In genomic region chr4:3659131-3659530, GRCh38 we compare ENCODE assay signal across 18 cellular contexts.
DNase-seq lines count a peak whose midpoint lies in the region; ATAC-seq and TF ChIP-seq lines count a peak whose summit lies in the region.
"Had no signal": no experiment of that assay in that cellular context is flagged by ENCODE, and none has a peak within 500 bp of the region (broad histone marks: within the 10 kb centered on the region; RNA-seq: fewer than 3 reads in every experiment).

No MANE protein-coding gene starts in this region.

- H3K4me2 ChIP-seq in BLaER1 treated with 17β-estradiol and CSF1 and Interleukin-3, amounts not matched to agents 10 nM and 100 nM, result peak overlapping the region in 7 of 11 experiments; percentile 70 to 95 (median 81); a peak in 12 of 22 replicates
- no peak overlapping the region for H3K4me2 ChIP-seq in OCI-LY7 (ENCODE audit: low read length)
- H3K4me2 ChIP-seq: A549, PC-9 had no signal

- peaks cover 3% of the 10 kb centered on the region for H3K9me3 Mint-ChIP-seq in endothelial cell (ENCODE audit: unreplicated experiment)

- no peaks in the 10 kb centered on the region for H3K27me3 ChIP-seq in A673 (replicated peaks; ENCODE audit: insufficient read depth, low read depth, low read length, poor library complexity)
- H3K27me3 ChIP-seq in BLaER1 treated with 17β-estradiol and CSF1 and Interleukin-3, amounts not matched to agents 10 nM and 100 nM, result peaks cover 13 to 63% (median 40%) of the 10 kb centered on the region in 11 experiments; a peak in 21 of 22 replicates
- H3K27me3 ChIP-seq in thoracic aorta (replicated peaks; ENCODE audit: insufficient read depth), result no peaks in the 10 kb centered on the region
- H3K27me3 ChIP-seq: MG63 had no signal

- BruUV-seq in A673 (replicated peaks; lab: Mats Ljungman, UMichigan) (no TSS peak), OCI-LY7 (replicated peaks; lab: Mats Ljungman, UMichigan) (no TSS peak)

- H3K27ac ChIP-seq in A673 (ENCODE audit: low read depth, low read length, poor library complexity, severe bottlenecking), result peak overlapping the region; percentile 70
- H3K27ac ChIP-seq in BLaER1 treated with 17β-estradiol and CSF1 and Interleukin-3, amounts not matched to agents 10 nM and 100 nM, result no peak overlapping the region
- peak overlapping the region; percentile 90 for H3K27ac ChIP-seq in OCI-LY7 (ENCODE audit: low read depth, low read length, poor library complexity, severe bottlenecking)
- peak overlapping the region; percentile 95 to 98 for H3K27ac ChIP-seq in thoracic aorta
- H3K27ac ChIP-seq: A549, PC-9 had no signal

- H3K4me1 ChIP-seq in A673 (ENCODE audit: insufficient read depth, low read length, poor library complexity, severe bottlenecking) (peaks cover 49% of the 10 kb centered on the region), OCI-LY7 (ENCODE audit: insufficient read depth, low read length, poor library complexity, severe bottlenecking) (peaks cover 86% of the 10 kb centered on the region), thoracic aorta (ENCODE audit: control insufficient read depth in 1 of 2, low read depth in 2 of 2) (peaks cover 10 to 47% of the 10 kb centered on the region in 2 donors)
- peaks cover 6 to 97% (median 88%) of the 10 kb centered on the region in 10 experiments; a peak in 18 of 20 replicates for H3K4me1 ChIP-seq in BLaER1 treated with 17β-estradiol and CSF1 and Interleukin-3, amounts not matched to agents 10 nM and 100 nM
- H3K4me1 ChIP-seq: A549 had no signal

- DNase-seq in A673 (ENCODE audit: low spot score), result no peak
- DNase-seq in OCI-LY7 (ENCODE audit: low spot score), result no peak
- no peak for DNase-seq in thoracic aorta (ENCODE audit: low spot score)
- no peak for DNase-seq in C1 segment of cervical spinal cord (lab: John Stamatoyannopoulos, UW)
- DNase-seq in cortex of kidney (lab: John Stamatoyannopoulos, UW), result no peak
- DNase-seq in endothelial cell (ENCODE audit: low spot score), result no peak
- DNase-seq: Calu3; H7; KG1; NCI-H1417 treated with DMSO at 0.1 percent for 48 hours; NCI-H2227 treated with DMSO at 0.1 percent for 48 hours; NCI-H510A treated with DMSO at 0.1 percent for 48 hours; NK-92 treated with Interleukin-12 subunit alpha and Interleukin-12 subunit beta, amount 100 ng/mL, for 24 hours; PC-9; Right ventricle myocardium superior had no signal

- ATAC-seq in thoracic aorta (ENCODE audit: insufficient number of reproducible peaks, low FRiP score, low read depth), result no peak
- ATAC-seq: A549 had no signal

- H3K36me3 Mint-ChIP-seq in endothelial cell (ENCODE audit: low read depth, unreplicated experiment), result no peaks in the 10 kb centered on the region

- CTCF ChIA-PET in A673 (lab: Charles Lee) (no interaction called here), OCI-LY7 (lab: Charles Lee; ENCODE audit: unreplicated experiment) (no interaction called here)

- intact Hi-C loops in A673 (cut with micrococcal nuclease; ENCODE audit: unreplicated experiment), result no loop called here
- intact Hi-C loops in OCI-LY7 (cut with micrococcal nuclease; ENCODE audit: unreplicated experiment), result no loop called here

- H3K9me2 ChIP-seq in OCI-LY7 (ENCODE audit: insufficient read depth, low read length), result no peaks in the 10 kb centered on the region

- POLR2A ChIA-PET in A673 (lab: Charles Lee; ENCODE audit: low non-redundant PET), result no interaction called here
- POLR2A ChIA-PET in OCI-LY7 (lab: Charles Lee), result interaction anchor here (0.6 kb wide), 1 partner anchor 312 kb away, joined by 3 read pairs; no protein-coding TSS in a partner anchor

- H3K27me3 Mint-ChIP-seq in endothelial cell (ENCODE audit: unreplicated experiment), result peaks cover 8% of the 10 kb centered on the region

- peaks cover 6% of the 10 kb centered on the region for H3K4me1 Mint-ChIP-seq in endothelial cell (ENCODE audit: unreplicated experiment)

- H4K20me1 ChIP-seq in BLaER1 treated with 17β-estradiol and CSF1 and Interleukin-3, amounts not matched to agents 10 nM and 100 nM, result peaks cover 0 to 39% (median 6%) of the 10 kb centered on the region in 11 experiments; a peak in 9 of 22 replicates
- H4K20me1 ChIP-seq in OCI-LY7 (ENCODE audit: insufficient read depth, low read length), result no peaks in the 10 kb centered on the region

- H3K9me3 ChIP-seq in A673 (ENCODE audit: low read depth, low read length, poor library complexity, severe bottlenecking) (no peaks in the 10 kb centered on the region), OCI-LY7 (ENCODE audit: low read length) (no peaks in the 10 kb centered on the region), thoracic aorta (no peaks in the 10 kb centered on the region)
- no peaks in the 10 kb centered on the region for H3K9me3 ChIP-seq in BLaER1 treated with 17β-estradiol and CSF1 and Interleukin-3, amounts not matched to agents 10 nM and 100 nM (replicated peaks in 1 of 11)
- H3K9me3 ChIP-seq: A549, MG63 had no signal

- TF ChIP-seq CTCF in A673 (conservative IDR thresholded peaks at IDR 0.05; ENCODE audit: low read depth, low read length) (no peak), OCI-LY7 (conservative IDR thresholded peaks at IDR 0.05; ENCODE audit: low read length) (no peak), thoracic aorta (IDR thresholded peaks at IDR 0.05) (no peak), endothelial cell (IDR thresholded peaks at IDR 0.05; ENCODE audit: unreplicated experiment) (no peak)

- no peak overlapping the region for H3K27ac Mint-ChIP-seq in endothelial cell (ENCODE audit: unreplicated experiment)

- H3K36me3 ChIP-seq in A673 (ENCODE audit: insufficient read depth, low read length, poor library complexity, severe bottlenecking) (no peaks in the 10 kb centered on the region), OCI-LY7 (ENCODE audit: insufficient read depth, low read length) (no peaks in the 10 kb centered on the region), thoracic aorta (no peaks in the 10 kb centered on the region)
- no peaks in the 10 kb centered on the region for H3K36me3 ChIP-seq in BLaER1 treated with 17β-estradiol and CSF1 and Interleukin-3, amounts not matched to agents 10 nM and 100 nM
- H3K36me3 ChIP-seq: MG63 had no signal

- no peaks in the 10 kb centered on the region for H3K79me2 ChIP-seq in OCI-LY7 (ENCODE audit: insufficient read depth, low read depth, low read length)

- no peak overlapping the region for H3K9ac ChIP-seq in BLaER1 treated with 17β-estradiol and CSF1 and Interleukin-3, amounts not matched to agents 10 nM and 100 nM

- H3K4me3 ChIP-seq in A673 (ENCODE audit: low read depth, low read length, poor library complexity, severe bottlenecking) (no peak overlapping the region), OCI-LY7 (ENCODE audit: low read depth, low read length, poor library complexity, severe bottlenecking) (no peak overlapping the region), thoracic aorta (no peak overlapping the region)
- no peak overlapping the region for H3K4me3 ChIP-seq in BLaER1 treated with 17β-estradiol and CSF1 and Interleukin-3, amounts not matched to agents 10 nM and 100 nM
- H3K4me3 ChIP-seq: A549, MG63, PC-9 had no signal

- no peak overlapping the region for H3K4me3 Mint-ChIP-seq in endothelial cell (ENCODE audit: unreplicated experiment)

- peak overlapping the region; percentile 45; the same call in 1 of the 2 replicates for H2AFZ ChIP-seq in OCI-LY7 (ENCODE audit: low read length)
- H2AFZ ChIP-seq: PC-9 had no signal

Comparison
In these comparisons a context has a peak if more than half of its experiments do, and no peak if none do; other contexts are left out.
1. H3K27ac ChIP-seq: peak in A673 (single experiment), OCI-LY7 (single experiment) and thoracic aorta (2 of 2); none in BLaER1 treated with 17β-estradiol and CSF1 and Interleukin-3, amounts not matched to agents 10 nM and 100 nM (0 of 11).